In the genomic region with DNA sequence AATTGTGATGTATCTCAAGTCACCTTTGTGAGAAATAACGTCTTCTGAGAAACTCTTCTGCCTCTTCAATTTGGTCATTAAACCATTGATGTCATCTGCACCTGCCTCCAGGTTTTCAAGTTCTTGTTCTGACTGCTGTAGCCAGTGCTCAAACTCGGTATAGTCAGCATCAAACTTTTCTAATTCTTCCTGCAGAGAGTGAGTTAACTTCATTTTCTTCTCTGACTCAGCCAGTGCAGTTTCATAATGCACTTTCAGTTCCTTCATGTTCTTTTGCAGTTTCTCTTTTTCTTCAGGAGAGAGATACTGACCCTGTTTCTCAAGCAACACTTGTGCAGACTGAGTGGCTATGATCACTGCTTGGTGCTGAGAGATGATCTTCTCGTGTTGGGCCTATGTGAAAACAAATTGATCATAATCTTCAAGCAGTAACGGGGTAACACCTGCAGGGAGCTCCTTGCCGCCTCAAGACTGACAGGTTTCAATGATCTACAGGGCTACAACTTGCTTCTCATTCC, we compare ENCODE assay signal across 8 cellular contexts. TPM values are rescaled to one million over a fixed set of nuclear protein-coding genes. Genes with fewer than 3 reads are reported as not detected.
A peak's percentile ranks its signal among the peaks of the same experiment; 100 is the strongest.
DNase-seq lines count a peak whose midpoint lies in the region; ATAC-seq and TF ChIP-seq lines count a peak whose summit lies in the region.

No MANE protein-coding gene starts in this region.

- no peak for TF ChIP-seq CTCF in MCF 10A (IDR thresholded peaks at IDR 0.05; ENCODE audit: unreplicated experiment)

- no peaks in the 10 kb centered on the region for H3K27me3 Mint-ChIP-seq in activated T-cell treated with anti-CD3 and anti-CD28 coated beads, Interleukin-2, amount 50 U/mL, for 72 hours (ENCODE audit: low read depth)
- H3K27me3 Mint-ChIP-seq in MCF 10A (ENCODE audit: insufficient read depth, unreplicated experiment), result no peaks in the 10 kb centered on the region

- no TSS peak for BruUV-seq in MCF 10A (replicated peaks; lab: Mats Ljungman, UMichigan)

- ATAC-seq in HG03097 (IDR thresholded peaks at IDR 0.05; ENCODE audit: low FRiP score, unreplicated experiment), result peak; percentile 94
- peak; percentile 92 to 93 for ATAC-seq in activated T-cell treated with anti-CD3 and anti-CD28 coated beads, Interleukin-2, amount 50 U/mL, for 72 hours (replicated peaks in 1 of 2)
- ATAC-seq in stimulated activated naive CD8-positive, alpha-beta T cell treated with anti-CD3 and anti-CD28 coated beads, Interleukin-15, Interleukin-2, amounts not matched to agents 100 U/mL and 50 U/mL, for 24 hours, result peak; percentile 81

- intact Hi-C loops in MCF 10A (cut with micrococcal nuclease), result loop anchor here (1.0 to 10.0 kb wide), 4 partner anchors 222 to 619 kb away; no protein-coding TSS in a partner anchor

- H3K9me3 Mint-ChIP-seq in activated T-cell treated with anti-CD3 and anti-CD28 coated beads, Interleukin-2, amount 50 U/mL, for 72 hours, result no peaks in the 10 kb centered on the region
- no peaks in the 10 kb centered on the region for H3K9me3 Mint-ChIP-seq in MCF 10A (ENCODE audit: unreplicated experiment)

- POLR2A ChIA-PET in MCF 10A (lab: Yijun Ruan, JAX), result interaction anchor here (1.4 to 1.7 kb wide), 2 partner anchors 10 to 51 kb away, joined by 3 to 7 read pairs; no protein-coding TSS in a partner anchor

- peaks cover 31% of the 10 kb centered on the region for H3K4me1 Mint-ChIP-seq in activated T-cell treated with anti-CD3 and anti-CD28 coated beads, Interleukin-2, amount 50 U/mL, for 72 hours (ENCODE audit: low read depth)
- peaks cover 6% of the 10 kb centered on the region for H3K4me1 Mint-ChIP-seq in MCF 10A (ENCODE audit: insufficient read depth, unreplicated experiment)

- peak; percentile 87 for DNase-seq in CD1c-positive myeloid dendritic cell (ENCODE audit: extremely low spot score)
- DNase-seq in GM19238 (ENCODE audit: insufficient read length, low spot score), result peak; percentile 32
- peak; percentile 52 to 55 for DNase-seq in activated T-cell treated with anti-CD3 and anti-CD28 coated beads, Interleukin-2, amount 50 U/mL, for 72 hours
- DNase-seq in stimulated activated naive CD8-positive, alpha-beta T cell treated with anti-CD3 and anti-CD28 coated beads, Interleukin-15, Interleukin-2, amounts not matched to agents 100 U/mL and 50 U/mL, for 24 hours, result no peak
- no peak for DNase-seq in MCF 10A (ENCODE audit: unreplicated experiment)
- DNase-seq in NCI-H748 treated with DMSO at 0.1 percent for 48 hours (lab: John Stamatoyannopoulos, UW), result no peak
- no peak for DNase-seq in mucosa of gallbladder (ENCODE audit: low spot score)

- H3K27ac Mint-ChIP-seq in activated T-cell treated with anti-CD3 and anti-CD28 coated beads, Interleukin-2, amount 50 U/mL, for 72 hours, result peak overlapping the region; percentile 98
- H3K27ac Mint-ChIP-seq in MCF 10A (ENCODE audit: low read depth, unreplicated experiment), result no peak overlapping the region

- CTCF ChIA-PET in MCF 10A (lab: Yijun Ruan, JAX), result interaction anchor here (0.6 to 4.2 kb wide), 16 partner anchors 10 to 236 kb away, joined by 3 to 17 read pairs (median 4); no protein-coding TSS in a partner anchor

- H3K4me3 Mint-ChIP-seq in activated T-cell treated with anti-CD3 and anti-CD28 coated beads, Interleukin-2, amount 50 U/mL, for 72 hours, result peak overlapping the region; percentile 58 to 76
- H3K4me3 Mint-ChIP-seq in MCF 10A (ENCODE audit: unreplicated experiment), result no peak overlapping the region

- H3K36me3 Mint-ChIP-seq in activated T-cell treated with anti-CD3 and anti-CD28 coated beads, Interleukin-2, amount 50 U/mL, for 72 hours (ENCODE audit: insufficient read depth in 2 of 2), result no peaks in the 10 kb centered on the region
- H3K36me3 Mint-ChIP-seq in MCF 10A (ENCODE audit: insufficient read depth, unreplicated experiment), result peaks cover 99% of the 10 kb centered on the region

RNA-seq across cellular contexts. Expression of a gene that starts 48.8 kb away (rescaled TPM):
- total RNA-seq in activated T-cell treated with anti-CD3 and anti-CD28 coated beads, Interleukin-2, amount 50 U/mL, for 72 hours, result 10 to 100 TPM; 11.2 to 11.9 TPM
- 356 and 370 TPM in 2 replicates for total RNA-seq in MCF 10A (2022)
- 236 TPM for total RNA-seq in mucosa of gallbladder

Comparison
In these comparisons a context has a peak if more than half of its experiments do, and no peak if none do; other contexts are left out.
1. DNase-seq: peak in CD1c-positive myeloid dendritic cell (single experiment), GM19238 (single experiment) and activated T-cell treated with anti-CD3 and anti-CD28 coated beads, Interleukin-2, amount 50 U/mL, for 72 hours (2 of 2); none in stimulated activated naive CD8-positive, alpha-beta T cell treated with anti-CD3 and anti-CD28 coated beads, Interleukin-15, Interleukin-2, amounts not matched to agents 100 U/mL and 50 U/mL, for 24 hours (single experiment), MCF 10A (single experiment), NCI-H748 treated with DMSO at 0.1 percent for 48 hours (single experiment) and mucosa of gallbladder (single experiment).
2. RNA of a gene that starts 48.8 kb away (total RNA-seq): 356 to 370 TPM in MCF 10A and 236 TPM in mucosa of gallbladder (single experiment); 11.2 to 11.9 TPM in activated T-cell treated with anti-CD3 and anti-CD28 coated beads, Interleukin-2, amount 50 U/mL, for 72 hours; every median in the first group is over 10 times any median in the second.
3. Peak in every context shown above with its lines, with median percentiles within 50 percentile points of each other: ATAC-seq.